Comparison of ENCODE assay signal across 25 cellular contexts in the genomic region with DNA sequence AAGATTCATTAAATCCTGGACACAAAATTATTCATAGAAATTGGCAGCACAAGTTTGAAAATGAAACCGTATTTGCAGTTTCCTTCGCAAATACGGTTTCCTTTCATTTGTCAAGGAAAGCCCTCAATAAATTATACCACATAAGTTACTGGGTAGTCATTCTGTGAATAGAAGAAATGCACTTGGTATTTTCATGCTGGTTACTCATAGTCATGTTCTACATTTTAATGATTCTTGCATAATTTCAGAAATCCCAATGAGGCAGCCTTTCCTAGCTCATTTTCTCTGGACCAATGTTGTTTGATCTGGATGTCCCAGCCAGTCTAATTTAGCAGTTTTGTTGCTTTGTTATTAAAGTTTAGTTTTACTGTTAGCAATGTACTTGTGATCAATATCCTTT. TPM values are rescaled to one million over a fixed set of nuclear protein-coding genes. Genes with fewer than 3 reads are reported as not detected.
DNase-seq lines count a peak whose midpoint lies in the region; ATAC-seq and TF ChIP-seq lines count a peak whose summit lies in the region.
"Had no signal": no experiment of that assay in that cellular context is flagged by ENCODE, and none has a peak within 500 bp of the region (broad histone marks: within the 10 kb centered on the region; RNA-seq: fewer than 3 reads in every experiment).

No MANE protein-coding gene starts in this region.

- no peaks in the 10 kb centered on the region for H3K36me3 Mint-ChIP-seq in T-cell
- H3K36me3 Mint-ChIP-seq: stimulated activated effector memory CD8-positive, alpha-beta T cell treated with anti-CD3 and anti-CD28 coated beads, Interleukin-12 subunit alpha, Interleukin-12 subunit beta, amount 100 ng/mL, for 72 hours had no signal

- H3K4me1 ChIP-seq in psoas muscle = no peaks in the 10 kb centered on the region
- H3K4me1 ChIP-seq: gastroesophageal sphincter, tibial artery had no signal

- no peak for TF ChIP-seq CTCF in foreskin fibroblast (IDR thresholded peaks at IDR 0.05; ENCODE audit: low read depth, low read length)
- TF ChIP-seq CTCF in psoas muscle (IDR thresholded peaks at IDR 0.05) = no peak

- CTCF ChIA-PET in T-cell (lab: Charles Lee) = no interaction called here

- peaks cover 0 to 3% (median 0%) of the 10 kb centered on the region in 3 donors for H3K27me3 ChIP-seq in psoas muscle (ENCODE audit: insufficient read depth in 3 of 3, low read length in 2 of 3)
- H3K27me3 ChIP-seq: gastroesophageal sphincter, tibial artery had no signal

- no peaks in the 10 kb centered on the region for H3K9me3 ChIP-seq in psoas muscle
- H3K9me3 ChIP-seq: gastroesophageal sphincter, tibial artery had no signal

- no peaks in the 10 kb centered on the region for H3K27me3 Mint-ChIP-seq in stimulated activated naive CD8-positive, alpha-beta T cell treated with anti-CD3 and anti-CD28 coated beads, Interleukin-15, amount 100 ng/mL, for 72 hours
- H3K27me3 Mint-ChIP-seq in T-cell = peaks cover 0 to 3% of the 10 kb centered on the region in 2 donors
- H3K27me3 Mint-ChIP-seq: activated naive CD8-positive, alpha-beta T cell treated with anti-CD3 and anti-CD28 coated beads for 36 hours had no signal

- DNase-seq in stimulated activated naive CD8-positive, alpha-beta T cell treated with anti-CD3 and anti-CD28 coated beads, Interleukin-15, amount 100 ng/mL, for 72 hours = no peak
- no peak for DNase-seq in stimulated activated naive CD8-positive, alpha-beta T cell treated with anti-CD3 and anti-CD28 coated beads, Interleukin-15, Interleukin-2, amounts not matched to agents 100 U/mL and 50 U/mL, for 24 hours
- DNase-seq in amniotic epithelial cell (ENCODE audit: low read depth) = peak; percentile 35
- DNase-seq in foreskin fibroblast = peak; percentile 5 to 23
- DNase-seq in psoas muscle = no peak
- DNase-seq in T-cell = no peak
- DNase-seq in dermis blood vessel endothelial cell = no peak
- DNase-seq: ACHN; activated CD8-positive, alpha-beta memory T cell treated with anti-CD3 and anti-CD28 coated beads for 24 hours; activated naive CD8-positive, alpha-beta T cell treated with anti-CD3 and anti-CD28 coated beads for 36 hours; activated T-cell treated with anti-CD3 and anti-CD28 coated beads, Interleukin-2, amount 50 U/mL, for 72 hours; caudate nucleus; DMS79 treated with DMSO at 0.1 percent for 48 hours; effector CD8-positive, alpha-beta T cell; NCI-H1105; NCI-H2107; NCI-H524; SIG-M5; stimulated activated CD4-positive, alpha-beta T cell treated with anti-CD3 and anti-CD28 coated beads, Interleukin-15, amount 100 ng/mL, for 24 hours; T-helper 17 cell; tibial artery had no signal

- peak overlapping the region in 1 of 2 donors; percentile 49 for H3K4me3 Mint-ChIP-seq in stimulated activated naive CD8-positive, alpha-beta T cell treated with anti-CD3 and anti-CD28 coated beads, Interleukin-15, amount 100 ng/mL, for 72 hours
- no peak overlapping the region for H3K4me3 Mint-ChIP-seq in T-cell
- H3K4me3 Mint-ChIP-seq: activated naive CD8-positive, alpha-beta T cell treated with anti-CD3 and anti-CD28 coated beads for 36 hours; activated T-cell treated with anti-CD3 and anti-CD28 coated beads, Interleukin-2, amount 50 U/mL, for 72 hours; stimulated activated effector memory CD8-positive, alpha-beta T cell treated with anti-CD3 and anti-CD28 coated beads, Interleukin-12 subunit alpha, Interleukin-12 subunit beta, amount 100 ng/mL, for 72 hours; T-helper 17 cell had no signal

- H3K9me3 Mint-ChIP-seq in stimulated activated naive CD8-positive, alpha-beta T cell treated with anti-CD3 and anti-CD28 coated beads, Interleukin-15, amount 100 ng/mL, for 72 hours = no peaks in the 10 kb centered on the region
- no peaks in the 10 kb centered on the region for H3K9me3 Mint-ChIP-seq in T-cell
- H3K9me3 Mint-ChIP-seq: activated naive CD8-positive, alpha-beta T cell treated with anti-CD3 and anti-CD28 coated beads for 36 hours; activated T-cell treated with anti-CD3 and anti-CD28 coated beads, Interleukin-2, amount 50 U/mL, for 72 hours; stimulated activated effector memory CD8-positive, alpha-beta T cell treated with anti-CD3 and anti-CD28 coated beads, Interleukin-12 subunit alpha, Interleukin-12 subunit beta, amount 100 ng/mL, for 72 hours had no signal

- peak; percentile 54 for ATAC-seq in stimulated activated naive CD8-positive, alpha-beta T cell treated with anti-CD3 and anti-CD28 coated beads, Interleukin-15, amount 100 ng/mL, for 72 hours
- ATAC-seq in stimulated activated naive CD8-positive, alpha-beta T cell treated with anti-CD3 and anti-CD28 coated beads, Interleukin-15, Interleukin-2, amounts not matched to agents 100 U/mL and 50 U/mL, for 24 hours = no peak
- ATAC-seq in psoas muscle (no peak), T-cell (replicated peaks in 1 of 4) (no peak), GM21786 (IDR thresholded peaks at IDR 0.05; ENCODE audit: unreplicated experiment) (no peak)
- ATAC-seq: activated T-cell treated with anti-CD3 and anti-CD28 coated beads, Interleukin-2, amount 50 U/mL, for 72 hours; gastroesophageal sphincter; stimulated activated effector memory CD8-positive, alpha-beta T cell treated with anti-CD3 and anti-CD28 coated beads, Interleukin-12 subunit alpha, Interleukin-12 subunit beta, amount 100 ng/mL, for 72 hours; T-helper 17 cell had no signal

- H3K27ac Mint-ChIP-seq in stimulated activated naive CD8-positive, alpha-beta T cell treated with anti-CD3 and anti-CD28 coated beads, Interleukin-15, amount 100 ng/mL, for 72 hours = no peak overlapping the region
- no peak overlapping the region for H3K27ac Mint-ChIP-seq in T-cell
- H3K27ac Mint-ChIP-seq: activated naive CD8-positive, alpha-beta T cell treated with anti-CD3 and anti-CD28 coated beads for 36 hours; activated T-cell treated with anti-CD3 and anti-CD28 coated beads, Interleukin-2, amount 50 U/mL, for 72 hours; stimulated activated effector memory CD8-positive, alpha-beta T cell treated with anti-CD3 and anti-CD28 coated beads, Interleukin-12 subunit alpha, Interleukin-12 subunit beta, amount 100 ng/mL, for 72 hours; T-helper 17 cell had no signal

- H3K27ac ChIP-seq in psoas muscle = no peak overlapping the region
- H3K27ac ChIP-seq: gastroesophageal sphincter, KMS-11, tibial artery had no signal

- 68 to 75% (median 70%) methylated on average over 3 of the region's 3 CpGs for WGBS in psoas muscle, 3 donors

- no peaks in the 10 kb centered on the region for H3K36me3 ChIP-seq in psoas muscle (ENCODE audit: insufficient read depth in 1 of 2, low read depth in 1 of 2)
- H3K36me3 ChIP-seq: gastroesophageal sphincter, tibial artery had no signal

- intact Hi-C loops in psoas muscle (cut with DNase I) = no loop called here

- H3K4me3 ChIP-seq in foreskin fibroblast (ENCODE audit: low read depth in 1 of 2, low read length in 2 of 2) (no peak overlapping the region), psoas muscle (no peak overlapping the region)
- H3K4me3 ChIP-seq: gastroesophageal sphincter, tibial artery had no signal

- peaks cover 6% of the 10 kb centered on the region for H3K4me1 Mint-ChIP-seq in stimulated activated naive CD8-positive, alpha-beta T cell treated with anti-CD3 and anti-CD28 coated beads, Interleukin-15, amount 100 ng/mL, for 72 hours
- peaks cover 0 to 6% (median 4%) of the 10 kb centered on the region in 3 donors for H3K4me1 Mint-ChIP-seq in T-cell
- H3K4me1 Mint-ChIP-seq: stimulated activated effector memory CD8-positive, alpha-beta T cell treated with anti-CD3 and anti-CD28 coated beads, Interleukin-12 subunit alpha, Interleukin-12 subunit beta, amount 100 ng/mL, for 72 hours had no signal

- POLR2A ChIA-PET in T-cell (lab: Charles Lee) = no interaction called here

RNA-seq across cellular contexts. Expression of gene MINAR1, which starts 43.2 kb away (rescaled TPM):
- under 1 TPM in 3 of 4 donors, not detected in 1; 0.10 to 0.20 (median 0.11) TPM for total RNA-seq in psoas muscle
- polyA plus RNA-seq in psoas muscle = under 1 TPM; 0.03 to 0.23 (median 0.07) TPM
- under 1 TPM; 0.30 to 0.47 (median 0.42) TPM for total RNA-seq in T-cell
- total RNA-seq in dermis blood vessel endothelial cell = 0.47 and 0.51 TPM in 2 replicates

Comparison
In these comparisons a context has a peak if more than half of its experiments do, and no peak if none do; other contexts are left out.
1. DNase-seq: peak in amniotic epithelial cell (single experiment) and foreskin fibroblast (2 of 2); none in stimulated activated naive CD8-positive, alpha-beta T cell treated with anti-CD3 and anti-CD28 coated beads, Interleukin-15, amount 100 ng/mL, for 72 hours (0 of 2), stimulated activated naive CD8-positive, alpha-beta T cell treated with anti-CD3 and anti-CD28 coated beads, Interleukin-15, Interleukin-2, amounts not matched to agents 100 U/mL and 50 U/mL, for 24 hours (single experiment), psoas muscle (0 of 2), T-cell (0 of 34) and dermis blood vessel endothelial cell (single experiment).